10 cellular contexts compared by ENCODE assay signal in genomic region chr5:93359296-93359957, GRCh38.
DNase-seq lines count a peak whose midpoint lies in the region; ATAC-seq and TF ChIP-seq lines count a peak whose summit lies in the region.
"Had no signal": no experiment of that assay in that cellular context is flagged by ENCODE, and none has a peak within 500 bp of the region (broad histone marks: within the 10 kb centered on the region; RNA-seq: fewer than 3 reads in every experiment).

No MANE protein-coding gene starts in this region.

- ATAC-seq in GM21723 (IDR thresholded peaks at IDR 0.05; ENCODE audit: unreplicated experiment) = no peak

- DNase-seq in COR-L47 (lab: John Stamatoyannopoulos, UW) (peak; percentile 86), NCI-H2029 treated with DMSO at 0.1 percent for 48 hours (lab: John Stamatoyannopoulos, UW) (peak; percentile 77), choroid plexus epithelial cell (ENCODE audit: low read depth) (peak; percentile 96), H7 (no peak), germinal center (ENCODE audit: low spot score) (no peak)
- DNase-seq in activated CD4-positive, CD25-positive, alpha-beta regulatory T cell (lab: John Stamatoyannopoulos, UW) = no peak
- DNase-seq: activated T-cell treated with anti-CD3 and anti-CD28 coated beads for 4 hours, sigmoid colon had no signal

- H3K9me3 ChIP-seq in mesodermal cell (ENCODE audit: control insufficient read depth, low read length) = no peaks in the 10 kb centered on the region
- H3K9me3 ChIP-seq: sigmoid colon had no signal

- H3K4me3 ChIP-seq in choroid plexus epithelial cell (ENCODE audit: low read depth, low read length) (peak overlapping the region; percentile 30), mesodermal cell (ENCODE audit: extremely low read depth, insufficient read depth, low read length, poor library complexity, severe bottlenecking) (no peak overlapping the region), H7 (ENCODE audit: insufficient read depth, low read depth, low read length) (no peak overlapping the region)
- H3K4me3 ChIP-seq: sigmoid colon had no signal

- H3K27me3 ChIP-seq in H7 (ENCODE audit: control insufficient read depth, insufficient read depth, low read length) = no peaks in the 10 kb centered on the region
- H3K27me3 ChIP-seq: sigmoid colon had no signal

- 79 to 97% methylated on average over 3 to 5 of the region's 9 CpGs for WGBS in mesodermal cell (ENCODE audit: insufficient coverage in 2 of 2), 2 experiments

- H3K4me1 ChIP-seq in mesodermal cell (ENCODE audit: control insufficient read depth, insufficient read depth, low read length, poor library complexity, severe bottlenecking) = peaks cover 2% of the 10 kb centered on the region
- H3K4me1 ChIP-seq: sigmoid colon had no signal

- no peaks in the 10 kb centered on the region for H3K36me3 ChIP-seq in mesodermal cell (ENCODE audit: control insufficient read depth, insufficient read depth, low read length)
- no peaks in the 10 kb centered on the region for H3K36me3 ChIP-seq in H7 (replicated peaks; ENCODE audit: control insufficient read depth, insufficient read depth, low read length)
- H3K36me3 ChIP-seq: sigmoid colon had no signal

- peak overlapping the region; percentile 52 for H3K27ac ChIP-seq in mesodermal cell (ENCODE audit: low read depth, low read length, severe bottlenecking)
- H3K27ac ChIP-seq: sigmoid colon had no signal

- TF ChIP-seq CTCF in choroid plexus epithelial cell (conservative IDR thresholded peaks at IDR 0.05; ENCODE audit: low read depth, low read length) = no peak

Comparison
In these comparisons a context has a peak if more than half of its experiments do, and no peak if none do; other contexts are left out.
1. DNase-seq: peak in COR-L47 (single experiment), NCI-H2029 treated with DMSO at 0.1 percent for 48 hours (single experiment) and choroid plexus epithelial cell (single experiment); none in H7 (single experiment), activated CD4-positive, CD25-positive, alpha-beta regulatory T cell (0 of 4) and germinal center (single experiment).